Comparison of ENCODE assay signal across 1 cellular context in genomic region chr1:101236546-101237228, GRCh38.
TF ChIP-seq lines count a peak whose summit lies in the region.

Gene S1PR1 (plus strand): TSS chr1:101237019. CDS start chr1:101238985, 1,966 bp downstream.

TF ChIP-seq in H1, 55 proteins besides CTCF, POLR2A, EP300 and RAD21 (continued from another document):
- no peak for TF ChIP-seq USF2 (IDR thresholded peaks at IDR 0.05; ENCODE audit: low read length)
- no peak for TF ChIP-seq EZH2 (IDR thresholded peaks at IDR 0.05; ENCODE audit: low read depth, low read length, severe bottlenecking)
- no peak for TF ChIP-seq TCF12 (IDR thresholded peaks at IDR 0.05; ENCODE audit: low read depth, low read length)
